In the genomic region with DNA sequence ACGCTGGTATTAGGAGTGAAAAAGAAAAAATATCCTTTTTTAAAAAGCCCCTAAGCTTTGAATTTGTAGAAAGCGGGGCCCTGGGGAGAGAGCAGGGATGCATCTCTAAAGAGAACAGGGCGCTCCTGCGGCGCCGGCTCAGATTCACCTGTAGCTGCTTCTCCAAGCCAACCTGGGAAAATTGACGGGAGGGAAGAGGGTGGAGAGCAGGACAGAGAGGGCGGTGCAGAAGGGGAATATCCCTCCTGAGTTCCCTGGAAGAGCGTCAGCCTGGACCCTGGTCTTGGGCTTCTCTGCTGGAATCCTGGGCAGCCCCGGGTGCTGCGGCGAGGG, we compare ENCODE assay signal across 9 cellular contexts. TPM values are rescaled to one million over a fixed set of nuclear protein-coding genes. Genes with fewer than 3 reads are reported as not detected.
A peak's percentile ranks its signal among the peaks of the same experiment; 100 is the strongest.
DNase-seq lines count a peak whose midpoint lies in the region; ATAC-seq, FAIRE-seq and TF ChIP-seq lines count a peak whose summit lies in the region.
"Had no signal": no experiment of that assay in that cellular context is flagged by ENCODE, and none has a peak within 500 bp of the region (broad histone marks: within the 10 kb centered on the region; RNA-seq: fewer than 3 reads in every experiment).

No MANE protein-coding gene starts in this region.

- H3K27me3 ChIP-seq in HL-60 (ENCODE audit: insufficient read depth, poor library complexity, severe bottlenecking) (no peaks in the 10 kb centered on the region), GM12878 (replicated peaks in 1 of 2; ENCODE audit: control insufficient read depth in 2 of 2, insufficient read depth in 2 of 2, low read length in 1 of 2) (no peaks in the 10 kb centered on the region), mucosa of stomach (ENCODE audit: control insufficient read depth, insufficient read depth, low read length) (no peaks in the 10 kb centered on the region)

- TF ChIP-seq RAD21 in A549 (conservative IDR thresholded peaks at IDR 0.05 in 1 of 2, IDR thresholded peaks at IDR 0.05 in 1 of 2) = no peak
- TF ChIP-seq RAD21 in GM12878 (IDR thresholded peaks at IDR 0.05; ENCODE audit: insufficient read depth, low read depth, low read length) = no peak

- H3K4me3 ChIP-seq in A549 (peak overlapping the region; percentile 61; the same call in 2 of the 3 replicates), HL-60 (replicated peaks; ENCODE audit: insufficient read depth, low read length) (peak overlapping the region; percentile 74), GM12878 (0 out of 2 replicates have a peak overlapping the region, but pooled peaks have one; percentile 64), mucosa of stomach (ENCODE audit: low read length) (peak overlapping the region; percentile 36)

- TF ChIP-seq CTCF in A549 (IDR thresholded peaks at IDR 0.05) = no peak
- TF ChIP-seq CTCF in HL-60 (IDR thresholded peaks at IDR 0.05; ENCODE audit: insufficient read depth, low read length) = no peak
- TF ChIP-seq CTCF in GM12878 (IDR thresholded peaks at IDR 0.05 in 2 of 3, conservative IDR thresholded peaks at IDR 0.05 in 1 of 3; ENCODE audit: control insufficient read depth in 2 of 3, extremely low read depth in 1 of 3, insufficient read depth in 1 of 3, low read depth in 3 of 3, low read length in 3 of 3) = no peak

- CTCF ChIA-PET in A549 (lab: Yijun Ruan, JAX) = interaction anchor here (0.6 to 2.8 kb wide), 8 partner anchors 22 to 275 kb away, joined by 3 to 10 read pairs (median 4); no protein-coding TSS in a partner anchor
- CTCF ChIA-PET in GM12878 (lab: Yijun Ruan, JAX) = interaction anchor here (0.6 to 7.1 kb wide), 11 partner anchors 7 to 140 kb away, joined by 3 to 78 read pairs (median 5); a partner anchor contains a TSS

- H3K36me3 ChIP-seq in GM12878 (ENCODE audit: control insufficient read depth in 2 of 2, insufficient read depth in 2 of 2, low read length in 1 of 2) (no peaks in the 10 kb centered on the region), mucosa of stomach (ENCODE audit: control insufficient read depth, insufficient read depth, low read length) (no peaks in the 10 kb centered on the region)

- intact Hi-C loops in GM12878 (cut with micrococcal nuclease; ENCODE audit: unreplicated experiment) = loop anchor here (2.0 kb wide), 1 partner anchor 73 kb away; no protein-coding TSS in a partner anchor

- TF ChIP-seq EP300 in A549 (IDR thresholded peaks at IDR 0.05) = no peak
- no peak for TF ChIP-seq EP300 in GM12878 (IDR thresholded peaks at IDR 0.05; ENCODE audit: borderline replicate concordance in 1 of 2, control insufficient read depth in 1 of 2, low read depth in 2 of 2, low read length in 2 of 2)

- no peak overlapping the region for H3K9ac ChIP-seq in GM12878 (ENCODE audit: control insufficient read depth, insufficient read depth, low read length)
- no peak overlapping the region for H3K9ac ChIP-seq in mucosa of stomach (ENCODE audit: low read length)

- POLR2A ChIA-PET in A549 (lab: Yijun Ruan, JAX) = interaction anchor here (2.0 kb wide), 1 partner anchor 34 kb away, joined by 20 read pairs; a partner anchor contains a TSS
- POLR2A ChIA-PET in GM12878 (lab: Charles Lee) = interaction anchor here (0.7 to 7.7 kb wide), 9 partner anchors 16 to 152 kb away, joined by 3 to 42 read pairs (median 5); a partner anchor contains a TSS

- SMC1A ChIA-PET in GM12878 (lab: Charles Lee; ENCODE audit: uncharacterized antibody, unreplicated experiment) = interaction anchor here (0.8 to 6.5 kb wide), 15 partner anchors 12 to 139 kb away, joined by 3 to 61 read pairs (median 4); a partner anchor contains a TSS

- ATAC-seq in A549 = no peak; a peak in 1 of 6 replicates
- ATAC-seq in GM12878 = no peak

- H3K4me1 ChIP-seq in A549 (no peaks in the 10 kb centered on the region), GM12878 (ENCODE audit: control insufficient read depth, insufficient read depth, low read length) (peaks cover 44% of the 10 kb centered on the region), mucosa of stomach (ENCODE audit: control insufficient read depth, insufficient read depth, low read length) (peaks cover 23% of the 10 kb centered on the region)

- DNase-seq in A549 (ENCODE audit: low read depth in 1 of 2, low spot score in 1 of 2) (no peak), HL-60 (ENCODE audit: low read depth in 1 of 2, low spot score in 1 of 2) (no peak), GM12878 (ENCODE audit: low read depth, low spot score) (no peak), NK-92 (lab: John Stamatoyannopoulos, UW; ENCODE audit: unreplicated experiment) (no peak), HTR-8/SVneo (ENCODE audit: insufficient read length, low spot score) (no peak), NOMO-1 treated with DMSO at 0.1 percent for 48 hours (lab: John Stamatoyannopoulos, UW; ENCODE audit: unreplicated experiment) (no peak), NCI-H524 treated with DMSO at 0.1 percent for 48 hours (lab: John Stamatoyannopoulos, UW) (no peak)
- DNase-seq: NCI-H2029 treated with DMSO at 0.1 percent for 48 hours had no signal

- RAD21 ChIA-PET in GM12878 (lab: Charles Lee; ENCODE audit: unreplicated experiment) = interaction anchor here (0.8 to 12.8 kb wide), 16 partner anchors 9 to 493 kb away, joined by 3 to 128 read pairs (median 4); a partner anchor contains a TSS

- H3K4me2 ChIP-seq in A549 (peak overlapping the region; percentile 82), GM12878 (ENCODE audit: control insufficient read depth, insufficient read depth) (peak overlapping the region; percentile 88; the same call in 1 of the 2 replicates)

- no peaks in the 10 kb centered on the region; the same call in none of the 2 replicates for H3K79me2 ChIP-seq in GM12878 (ENCODE audit: control insufficient read depth, insufficient read depth, low read length)

- no peaks in the 10 kb centered on the region for H3K9me3 ChIP-seq in A549
- no peaks in the 10 kb centered on the region; the same call in 2 of the 3 replicates for H3K9me3 ChIP-seq in GM12878 (replicated peaks; ENCODE audit: control insufficient read depth, insufficient read depth, low read length)
- H3K9me3 ChIP-seq in mucosa of stomach (ENCODE audit: control insufficient read depth, low read length) = no peaks in the 10 kb centered on the region

- no peak for TF ChIP-seq POLR2A in A549 (IDR thresholded peaks at IDR 0.05; ENCODE audit: low read length)
- no peak for TF ChIP-seq POLR2A in GM12878 (IDR thresholded peaks at IDR 0.05; ENCODE audit: low read depth, low read length)

- no TSS peak for BruUV-seq in GM12878 (replicated peaks; lab: Mats Ljungman, UMichigan)

- in situ Hi-C loops in GM12878 (cut with MboI) = no loop called here

- H3K27ac ChIP-seq in A549 = peak overlapping the region; percentile 29 to 81; a peak in 5 of 6 replicates
- H3K27ac ChIP-seq in HL-60 (replicated peaks) = peak overlapping the region; percentile 87
- H3K27ac ChIP-seq in GM12878 (ENCODE audit: control insufficient read depth, insufficient read depth) = peak overlapping the region; percentile 93

- WGBS in A549 (ENCODE audit: missing lambda C conversion rate) = 86% methylated on average over 8 of the region's 12 CpGs
- WGBS in GM12878 (ENCODE audit: insufficient coverage, insufficient replicate concordance, low lambda C conversion rate, missing lambda C conversion rate) = 70% methylated on average over 12 of the region's 12 CpGs

- H4K20me1 ChIP-seq in GM12878 (ENCODE audit: control insufficient read depth, insufficient read depth) = no peaks in the 10 kb centered on the region

- FAIRE-seq in A549 (lab: Jason Lieb, UNC) (no peak), GM12878 (lab: Jason Lieb, UNC) (no peak), HTR-8/SVneo (lab: Jason Lieb, UNC) (no peak)

- no peak overlapping the region for H2AFZ ChIP-seq in GM12878 (ENCODE audit: control insufficient read depth, low read depth, low read length)

RNA-seq across cellular contexts. Expression of a gene that starts 0.8 kb away (rescaled TPM):
- polyA plus RNA-seq in A549 (2011; rRNA removed) (0.05 and 0.08 TPM in 2 replicates), A549 (2017; fragmentation: RNase III; extraction: RNeasy Plus Mini Kit Qiagen cat#74134 plus additional on column Dnase treatment) (0.09 to 0.22 TPM (median 0.09 TPM) in 3 replicates), GM12878 (2011; rRNA removed) (1.3 and 2.2 TPM in 2 replicates), GM12878 (2014; fragmentation: Illumina TruSeq; extraction: Trizol) (0.41 and 1.4 TPM in 2 replicates), GM12878 (2014; fragmentation: Nextera tagmentation; extraction: Ambion mirVana) (under 1 TPM; 0.27 to 0.69 TPM), GM12878 (2014; rRNA removed) (5.7 and 6.1 TPM in 2 replicates), GM12878 (2016; fragmentation: Nextera tagmentation; extraction: Ambion mirVana) (1 to 10 TPM; 2.9 to 3.7 TPM)
- polyA plus RNA-seq in A549 (2012; cell fraction: cytosol; rRNA removed) = 0.16 and 0.25 TPM in 2 replicates
- 0.07 and 0.22 TPM in 2 replicates for polyA plus RNA-seq in A549 (2012; cell fraction: nucleus; rRNA removed)
- not detected in 2 replicates for polyA minus RNA-seq in A549 (2011; rRNA and poly(A)+ RNA removed)
- 3.8 and 5.0 TPM in 2 replicates for total RNA-seq in GM12878 (2013; cell fraction: nucleolus; rRNA removed)
- total RNA-seq in GM12878 (2014; rRNA removed) (5.4 and 5.6 TPM in 2 replicates), GM12878 (2014; rRNA removed; fragmentation: Illumina TruSeq; extraction: Trizol) (1.5 and 1.6 TPM in 2 replicates), GM12878 (2021) (7.4 and 7.8 TPM in 2 replicates)
- polyA plus RNA-seq in GM12878 (2011; ENCODE audit: low read depth) = not detected
- polyA plus RNA-seq in GM12878 (2011; cell fraction: cytosol; rRNA removed) = 2.3 and 3.7 TPM in 2 replicates
- polyA plus RNA-seq in GM12878 (2011; cell fraction: nucleus; rRNA removed) = 2.3 TPM in 2 replicates
- polyA plus RNA-seq in GM12878 (2012) = 1.0 and 2.8 TPM in 2 replicates
- polyA minus RNA-seq in GM12878 (2011; rRNA and poly(A)+ RNA removed) = 0.37 and 1.6 TPM in 2 replicates
- polyA minus RNA-seq in GM12878 (2011; cell fraction: cytosol; rRNA and poly(A)+ RNA removed) = 0.94 and 1.1 TPM in 2 replicates
- 0.67 and 1.1 TPM in 2 replicates for polyA minus RNA-seq in GM12878 (2011; cell fraction: nucleus; rRNA and poly(A)+ RNA removed)

RNA-seq across cellular contexts. Expression of a gene that starts 33.8 kb away (rescaled TPM):
- polyA plus RNA-seq in A549 (2011; rRNA removed) (3,499 and 3,669 TPM in 2 replicates), A549 (2017; fragmentation: RNase III; extraction: RNeasy Plus Mini Kit Qiagen cat#74134 plus additional on column Dnase treatment) (4,937 to 5,260 TPM (median 4,942 TPM) in 3 replicates), GM12878 (2011; rRNA removed) (4,235 and 5,931 TPM in 2 replicates), GM12878 (2014; fragmentation: Illumina TruSeq; extraction: Trizol) (6,541 and 7,422 TPM in 2 replicates), GM12878 (2014; fragmentation: Nextera tagmentation; extraction: Ambion mirVana) (1,000 to 10,000 TPM; 4,146 to 5,350 TPM), GM12878 (2014; rRNA removed) (2,881 and 3,581 TPM in 2 replicates), GM12878 (2016; fragmentation: Nextera tagmentation; extraction: Ambion mirVana) (1,000 to 10,000 TPM; 1,812 to 1,889 TPM)
- 2,112 and 2,747 TPM in 2 replicates for polyA plus RNA-seq in A549 (2012; cell fraction: cytosol; rRNA removed)
- polyA plus RNA-seq in A549 (2012; cell fraction: nucleus; rRNA removed) = 366 and 434 TPM in 2 replicates
- 180 and 224 TPM in 2 replicates for polyA minus RNA-seq in A549 (2011; rRNA and poly(A)+ RNA removed)
- 298 and 461 TPM in 2 replicates for total RNA-seq in GM12878 (2013; cell fraction: nucleolus; rRNA removed)
- total RNA-seq in GM12878 (2014; rRNA removed) (1,792 and 2,082 TPM in 2 replicates), GM12878 (2014; rRNA removed; fragmentation: Illumina TruSeq; extraction: Trizol) (3,753 and 4,112 TPM in 2 replicates), GM12878 (2021) (2,274 and 2,439 TPM in 2 replicates)
- 4,793 TPM for polyA plus RNA-seq in GM12878 (2011; ENCODE audit: low read depth)
- polyA plus RNA-seq in GM12878 (2011; cell fraction: cytosol; rRNA removed) = 2,324 and 2,798 TPM in 2 replicates
- polyA plus RNA-seq in GM12878 (2011; cell fraction: nucleus; rRNA removed) = 799 and 1,687 TPM in 2 replicates
- polyA plus RNA-seq in GM12878 (2012) = 9,814 and 10,250 TPM in 2 replicates
- 1,155 and 1,469 TPM in 2 replicates for polyA minus RNA-seq in GM12878 (2011; rRNA and poly(A)+ RNA removed)
- polyA minus RNA-seq in GM12878 (2011; cell fraction: cytosol; rRNA and poly(A)+ RNA removed) = 295 and 328 TPM in 2 replicates
- 71.3 and 90.8 TPM in 2 replicates for polyA minus RNA-seq in GM12878 (2011; cell fraction: nucleus; rRNA and poly(A)+ RNA removed)
